1 cellular context compared by ENCODE assay signal in the genomic region with DNA sequence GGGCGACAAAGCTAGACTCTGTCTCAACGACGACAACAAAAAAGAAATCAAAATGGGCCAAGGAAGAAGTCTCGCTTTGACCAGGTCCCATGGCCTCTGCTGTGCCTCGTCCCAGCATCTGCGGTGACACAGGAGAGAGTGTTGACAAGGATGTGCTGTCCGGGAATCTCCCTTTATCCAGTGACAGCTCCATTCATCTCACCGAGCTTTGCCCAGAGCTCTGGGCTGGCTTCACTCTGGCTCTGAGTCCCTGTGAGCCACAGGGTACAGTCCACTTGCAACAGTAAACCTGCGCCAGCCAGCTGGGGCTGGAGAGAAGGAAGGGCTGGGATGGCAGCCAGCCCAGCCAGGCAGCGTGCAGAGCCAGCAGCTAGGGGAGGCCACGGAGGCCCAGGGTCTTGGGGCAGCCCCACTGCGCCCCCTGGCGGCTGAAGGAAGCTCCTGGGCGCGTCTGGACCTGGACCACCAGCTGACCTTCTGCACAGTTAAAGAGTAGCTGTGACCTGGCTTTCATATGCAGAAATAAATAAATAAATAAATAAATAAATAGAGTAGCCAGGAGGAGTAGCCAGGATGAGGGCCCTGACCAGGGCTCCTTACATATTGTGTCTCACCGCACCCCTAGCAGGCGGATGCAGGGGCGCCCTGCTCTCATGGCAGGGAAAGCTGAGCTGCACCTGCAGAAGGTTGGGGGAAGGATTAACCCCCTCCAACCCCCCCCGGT.
TF ChIP-seq lines count a peak whose summit lies in the region.

No MANE protein-coding gene starts in this region.

TF ChIP-seq in K562, 482 proteins besides CTCF, POLR2A, EP300 and RAD21 (continues in another document):
- peak; percentile 93 for TF ChIP-seq STAG1 (CRISPR knock-in tag; IDR thresholded peaks at IDR 0.05; ENCODE audit: borderline replicate concordance)
- no peak for TF ChIP-seq SMARCA5 (IDR thresholded peaks at IDR 0.05)
- peak; percentile 32; the same call in 1 of the 2 replicates for TF ChIP-seq MAFK (IDR thresholded peaks at IDR 0.05; ENCODE audit: low read length)
- peak in 2 of 3 experiments; percentile 40 to 43 for TF ChIP-seq YY1 (IDR thresholded peaks at IDR 0.05; ENCODE audit: borderline replicate concordance in 1 of 3, control insufficient read depth in 1 of 3, extremely low read depth in 1 of 3, insufficient read depth in 3 of 3, insufficient read length in 1 of 3, insufficient replicate concordance in 2 of 3, low read depth in 1 of 3, low read length in 2 of 3)
- peak; percentile 54; the same call in 1 of the 2 replicates for TF ChIP-seq ZNF384 (IDR thresholded peaks at IDR 0.05; ENCODE audit: low read depth, low read length)
- TF ChIP-seq, protein P1, sequence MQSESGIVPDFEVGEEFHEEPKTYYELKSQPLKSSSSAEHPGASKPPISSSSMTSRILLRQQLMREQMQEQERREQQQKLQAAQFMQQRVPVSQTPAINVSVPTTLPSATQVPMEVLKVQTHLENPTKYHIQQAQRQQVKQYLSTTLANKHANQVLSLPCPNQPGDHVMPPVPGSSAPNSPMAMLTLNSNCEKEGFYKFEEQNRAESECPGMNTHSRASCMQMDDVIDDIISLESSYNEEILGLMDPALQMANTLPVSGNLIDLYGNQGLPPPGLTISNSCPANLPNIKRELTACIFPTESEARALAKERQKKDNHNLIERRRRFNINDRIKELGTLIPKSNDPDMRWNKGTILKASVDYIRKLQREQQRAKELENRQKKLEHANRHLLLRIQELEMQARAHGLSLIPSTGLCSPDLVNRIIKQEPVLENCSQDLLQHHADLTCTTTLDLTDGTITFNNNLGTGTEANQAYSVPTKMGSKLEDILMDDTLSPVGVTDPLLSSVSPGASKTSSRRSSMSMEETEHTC (IDR thresholded peaks at IDR 0.05): peak; percentile 10; the same call in 1 of the 2 replicates
- no peak for TF ChIP-seq SRSF1 (IDR thresholded peaks at IDR 0.05; ENCODE audit: low read depth, low read length)
- peak; percentile 69 for TF ChIP-seq MYC (IDR thresholded peaks at IDR 0.05; ENCODE audit: low read depth, low read length)
- 0 out of 2 replicates have a peak, but pooled peaks have one; percentile 2 for TF ChIP-seq MYC (CRISPR knock-in tag; IDR thresholded peaks at IDR 0.05; ENCODE audit: borderline replicate concordance, low read depth)
- TF ChIP-seq CBX1 (IDR thresholded peaks at IDR 0.05; ENCODE audit: low read depth): no peak
- no peak for TF ChIP-seq BRD9 (IDR thresholded peaks at IDR 0.05; ENCODE audit: low read depth, partially characterized antibody)
- no peak for TF ChIP-seq ZNF133 (CRISPR knock-in tag; IDR thresholded peaks at IDR 0.05)
- TF ChIP-seq, protein P2, sequence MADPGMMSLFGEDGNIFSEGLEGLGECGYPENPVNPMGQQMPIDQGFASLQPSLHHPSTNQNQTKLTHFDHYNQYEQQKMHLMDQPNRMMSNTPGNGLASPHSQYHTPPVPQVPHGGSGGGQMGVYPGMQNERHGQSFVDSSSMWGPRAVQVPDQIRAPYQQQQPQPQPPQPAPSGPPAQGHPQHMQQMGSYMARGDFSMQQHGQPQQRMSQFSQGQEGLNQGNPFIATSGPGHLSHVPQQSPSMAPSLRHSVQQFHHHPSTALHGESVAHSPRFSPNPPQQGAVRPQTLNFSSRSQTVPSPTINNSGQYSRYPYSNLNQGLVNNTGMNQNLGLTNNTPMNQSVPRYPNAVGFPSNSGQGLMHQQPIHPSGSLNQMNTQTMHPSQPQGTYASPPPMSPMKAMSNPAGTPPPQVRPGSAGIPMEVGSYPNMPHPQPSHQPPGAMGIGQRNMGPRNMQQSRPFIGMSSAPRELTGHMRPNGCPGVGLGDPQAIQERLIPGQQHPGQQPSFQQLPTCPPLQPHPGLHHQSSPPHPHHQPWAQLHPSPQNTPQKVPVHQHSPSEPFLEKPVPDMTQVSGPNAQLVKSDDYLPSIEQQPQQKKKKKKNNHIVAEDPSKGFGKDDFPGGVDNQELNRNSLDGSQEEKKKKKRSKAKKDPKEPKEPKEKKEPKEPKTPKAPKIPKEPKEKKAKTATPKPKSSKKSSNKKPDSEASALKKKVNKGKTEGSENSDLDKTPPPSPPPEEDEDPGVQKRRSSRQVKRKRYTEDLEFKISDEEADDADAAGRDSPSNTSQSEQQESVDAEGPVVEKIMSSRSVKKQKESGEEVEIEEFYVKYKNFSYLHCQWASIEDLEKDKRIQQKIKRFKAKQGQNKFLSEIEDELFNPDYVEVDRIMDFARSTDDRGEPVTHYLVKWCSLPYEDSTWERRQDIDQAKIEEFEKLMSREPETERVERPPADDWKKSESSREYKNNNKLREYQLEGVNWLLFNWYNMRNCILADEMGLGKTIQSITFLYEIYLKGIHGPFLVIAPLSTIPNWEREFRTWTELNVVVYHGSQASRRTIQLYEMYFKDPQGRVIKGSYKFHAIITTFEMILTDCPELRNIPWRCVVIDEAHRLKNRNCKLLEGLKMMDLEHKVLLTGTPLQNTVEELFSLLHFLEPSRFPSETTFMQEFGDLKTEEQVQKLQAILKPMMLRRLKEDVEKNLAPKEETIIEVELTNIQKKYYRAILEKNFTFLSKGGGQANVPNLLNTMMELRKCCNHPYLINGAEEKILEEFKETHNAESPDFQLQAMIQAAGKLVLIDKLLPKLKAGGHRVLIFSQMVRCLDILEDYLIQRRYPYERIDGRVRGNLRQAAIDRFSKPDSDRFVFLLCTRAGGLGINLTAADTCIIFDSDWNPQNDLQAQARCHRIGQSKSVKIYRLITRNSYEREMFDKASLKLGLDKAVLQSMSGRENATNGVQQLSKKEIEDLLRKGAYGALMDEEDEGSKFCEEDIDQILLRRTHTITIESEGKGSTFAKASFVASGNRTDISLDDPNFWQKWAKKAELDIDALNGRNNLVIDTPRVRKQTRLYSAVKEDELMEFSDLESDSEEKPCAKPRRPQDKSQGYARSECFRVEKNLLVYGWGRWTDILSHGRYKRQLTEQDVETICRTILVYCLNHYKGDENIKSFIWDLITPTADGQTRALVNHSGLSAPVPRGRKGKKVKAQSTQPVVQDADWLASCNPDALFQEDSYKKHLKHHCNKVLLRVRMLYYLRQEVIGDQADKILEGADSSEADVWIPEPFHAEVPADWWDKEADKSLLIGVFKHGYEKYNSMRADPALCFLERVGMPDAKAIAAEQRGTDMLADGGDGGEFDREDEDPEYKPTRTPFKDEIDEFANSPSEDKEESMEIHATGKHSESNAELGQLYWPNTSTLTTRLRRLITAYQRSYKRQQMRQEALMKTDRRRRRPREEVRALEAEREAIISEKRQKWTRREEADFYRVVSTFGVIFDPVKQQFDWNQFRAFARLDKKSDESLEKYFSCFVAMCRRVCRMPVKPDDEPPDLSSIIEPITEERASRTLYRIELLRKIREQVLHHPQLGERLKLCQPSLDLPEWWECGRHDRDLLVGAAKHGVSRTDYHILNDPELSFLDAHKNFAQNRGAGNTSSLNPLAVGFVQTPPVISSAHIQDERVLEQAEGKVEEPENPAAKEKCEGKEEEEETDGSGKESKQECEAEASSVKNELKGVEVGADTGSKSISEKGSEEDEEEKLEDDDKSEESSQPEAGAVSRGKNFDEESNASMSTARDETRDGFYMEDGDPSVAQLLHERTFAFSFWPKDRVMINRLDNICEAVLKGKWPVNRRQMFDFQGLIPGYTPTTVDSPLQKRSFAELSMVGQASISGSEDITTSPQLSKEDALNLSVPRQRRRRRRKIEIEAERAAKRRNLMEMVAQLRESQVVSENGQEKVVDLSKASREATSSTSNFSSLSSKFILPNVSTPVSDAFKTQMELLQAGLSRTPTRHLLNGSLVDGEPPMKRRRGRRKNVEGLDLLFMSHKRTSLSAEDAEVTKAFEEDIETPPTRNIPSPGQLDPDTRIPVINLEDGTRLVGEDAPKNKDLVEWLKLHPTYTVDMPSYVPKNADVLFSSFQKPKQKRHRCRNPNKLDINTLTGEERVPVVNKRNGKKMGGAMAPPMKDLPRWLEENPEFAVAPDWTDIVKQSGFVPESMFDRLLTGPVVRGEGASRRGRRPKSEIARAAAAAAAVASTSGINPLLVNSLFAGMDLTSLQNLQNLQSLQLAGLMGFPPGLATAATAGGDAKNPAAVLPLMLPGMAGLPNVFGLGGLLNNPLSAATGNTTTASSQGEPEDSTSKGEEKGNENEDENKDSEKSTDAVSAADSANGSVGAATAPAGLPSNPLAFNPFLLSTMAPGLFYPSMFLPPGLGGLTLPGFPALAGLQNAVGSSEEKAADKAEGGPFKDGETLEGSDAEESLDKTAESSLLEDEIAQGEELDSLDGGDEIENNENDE (IDR thresholded peaks at IDR 0.05; ENCODE audit: low read depth, low read length): no peak
- TF ChIP-seq ZNF174 (CRISPR knock-in tag; IDR thresholded peaks at IDR 0.05): no peak
- peak; percentile 58 for TF ChIP-seq JUND (IDR thresholded peaks at IDR 0.05; ENCODE audit: borderline replicate concordance, low read depth, low read length)
- no peak; the same call in 2 of the 3 replicates for TF ChIP-seq JUND (tag; IDR thresholded peaks at IDR 0.05; ENCODE audit: borderline replicate concordance, low read depth, low read length)
- TF ChIP-seq ZNF780A (CRISPR knock-in tag; IDR thresholded peaks at IDR 0.05): no peak
- peak; percentile 74; the same call in 1 of the 2 replicates for TF ChIP-seq MYNN (IDR thresholded peaks at IDR 0.05)
- TF ChIP-seq MYNN (CRISPR knock-in tag; IDR thresholded peaks at IDR 0.05): no peak
- TF ChIP-seq HCFC1 (IDR thresholded peaks at IDR 0.05; ENCODE audit: low read depth, low read length): peak; percentile 31; the same call in 1 of the 2 replicates
- TF ChIP-seq KLF16 (IDR thresholded peaks at IDR 0.05): peak; percentile 64
- TF ChIP-seq NRF1 (conservative IDR thresholded peaks at IDR 0.05 in 1 of 2, IDR thresholded peaks at IDR 0.05 in 1 of 2): peak; percentile 30 to 44; a peak in 1 of 4 replicates
- TF ChIP-seq RB1 (IDR thresholded peaks at IDR 0.05; ENCODE audit: low read depth): peak; percentile 94
- no peak for TF ChIP-seq BDP1 (IDR thresholded peaks at IDR 0.05; ENCODE audit: insufficient read depth, insufficient read length)
- TF ChIP-seq, protein P3, sequence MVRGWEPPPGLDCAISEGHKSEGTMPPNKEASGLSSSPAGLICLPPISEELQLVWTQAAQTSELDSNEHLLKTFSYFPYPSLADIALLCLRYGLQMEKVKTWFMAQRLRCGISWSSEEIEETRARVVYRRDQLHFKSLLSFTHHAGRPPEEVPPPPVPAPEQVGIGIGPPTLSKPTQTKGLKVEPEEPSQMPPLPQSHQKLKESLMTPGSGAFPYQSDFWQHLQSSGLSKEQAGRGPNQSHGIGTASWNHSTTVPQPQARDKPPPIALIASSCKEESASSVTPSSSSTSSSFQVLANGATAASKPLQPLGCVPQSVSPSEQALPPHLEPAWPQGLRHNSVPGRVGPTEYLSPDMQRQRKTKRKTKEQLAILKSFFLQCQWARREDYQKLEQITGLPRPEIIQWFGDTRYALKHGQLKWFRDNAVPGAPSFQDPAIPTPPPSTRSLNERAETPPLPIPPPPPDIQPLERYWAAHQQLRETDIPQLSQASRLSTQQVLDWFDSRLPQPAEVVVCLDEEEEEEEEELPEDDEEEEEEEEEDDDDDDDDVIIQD (CRISPR knock-in tag; IDR thresholded peaks at IDR 0.05): no peak
- TF ChIP-seq, protein P4, sequence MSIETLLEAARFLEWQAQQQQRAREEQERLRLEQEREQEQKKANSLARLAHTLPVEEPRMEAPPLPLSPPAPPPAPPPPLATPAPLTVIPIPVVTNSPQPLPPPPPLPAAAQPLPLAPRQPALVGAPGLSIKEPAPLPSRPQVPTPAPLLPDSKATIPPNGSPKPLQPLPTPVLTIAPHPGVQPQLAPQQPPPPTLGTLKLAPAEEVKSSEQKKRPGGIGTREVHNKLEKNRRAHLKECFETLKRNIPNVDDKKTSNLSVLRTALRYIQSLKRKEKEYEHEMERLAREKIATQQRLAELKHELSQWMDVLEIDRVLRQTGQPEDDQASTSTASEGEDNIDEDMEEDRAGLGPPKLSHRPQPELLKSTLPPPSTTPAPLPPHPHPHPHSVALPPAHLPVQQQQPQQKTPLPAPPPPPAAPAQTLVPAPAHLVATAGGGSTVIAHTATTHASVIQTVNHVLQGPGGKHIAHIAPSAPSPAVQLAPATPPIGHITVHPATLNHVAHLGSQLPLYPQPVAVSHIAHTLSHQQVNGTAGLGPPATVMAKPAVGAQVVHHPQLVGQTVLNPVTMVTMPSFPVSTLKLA (conservative IDR thresholded peaks at IDR 0.05): peak in 1 of 2 experiments; percentile 29; a peak in 2 of 4 replicates
- TF ChIP-seq ZKSCAN1 (IDR thresholded peaks at IDR 0.05; ENCODE audit: low read depth, low read length): 0 out of 2 replicates have a peak, but pooled peaks have one; percentile 16
- TF ChIP-seq ZKSCAN3 (CRISPR knock-in tag; IDR thresholded peaks at IDR 0.05): no peak
- TF ChIP-seq, protein P5, sequence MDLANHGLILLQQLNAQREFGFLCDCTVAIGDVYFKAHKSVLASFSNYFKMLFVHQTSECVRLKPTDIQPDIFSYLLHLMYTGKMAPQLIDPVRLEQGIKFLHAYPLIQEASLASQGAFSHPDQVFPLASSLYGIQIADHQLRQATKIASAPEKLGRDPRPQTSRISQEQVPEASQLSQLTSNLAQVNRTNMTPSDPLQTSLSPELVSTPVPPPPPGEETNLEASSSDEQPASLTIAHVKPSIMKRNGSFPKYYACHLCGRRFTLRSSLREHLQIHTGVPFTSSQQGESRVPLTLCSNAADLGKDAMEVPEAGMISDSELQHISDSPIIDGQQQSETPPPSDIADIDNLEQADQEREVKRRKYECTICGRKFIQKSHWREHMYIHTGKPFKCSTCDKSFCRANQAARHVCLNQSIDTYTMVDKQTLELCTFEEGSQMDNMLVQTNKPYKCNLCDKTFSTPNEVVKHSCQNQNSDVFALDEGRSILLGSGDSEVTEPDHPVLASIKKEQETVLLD (IDR thresholded peaks at IDR 0.05): no peak
- TF ChIP-seq ZFP1 (CRISPR knock-in tag; IDR thresholded peaks at IDR 0.05): no peak
- TF ChIP-seq ZNF644 (tag; IDR thresholded peaks at IDR 0.05; ENCODE audit: low read depth): no peak
- TF ChIP-seq, protein P6, sequence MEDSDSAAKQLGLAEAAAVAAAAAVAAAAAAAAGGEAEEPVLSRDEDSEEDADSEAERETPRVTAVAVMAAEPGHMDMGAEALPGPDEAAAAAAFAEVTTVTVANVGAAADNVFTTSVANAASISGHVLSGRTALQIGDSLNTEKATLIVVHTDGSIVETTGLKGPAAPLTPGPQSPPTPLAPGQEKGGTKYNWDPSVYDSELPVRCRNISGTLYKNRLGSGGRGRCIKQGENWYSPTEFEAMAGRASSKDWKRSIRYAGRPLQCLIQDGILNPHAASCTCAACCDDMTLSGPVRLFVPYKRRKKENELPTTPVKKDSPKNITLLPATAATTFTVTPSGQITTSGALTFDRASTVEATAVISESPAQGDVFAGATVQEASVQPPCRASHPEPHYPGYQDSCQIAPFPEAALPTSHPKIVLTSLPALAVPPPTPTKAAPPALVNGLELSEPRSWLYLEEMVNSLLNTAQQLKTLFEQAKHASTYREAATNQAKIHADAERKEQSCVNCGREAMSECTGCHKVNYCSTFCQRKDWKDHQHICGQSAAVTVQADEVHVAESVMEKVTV (CRISPR knock-in tag; IDR thresholded peaks at IDR 0.05): peak; percentile 91
- peak; percentile 92; the same call in 1 of the 2 replicates for TF ChIP-seq ZC3H11A (IDR thresholded peaks at IDR 0.05; ENCODE audit: low read depth, low read length)
- TF ChIP-seq ZBTB7A (IDR thresholded peaks at IDR 0.05; ENCODE audit: borderline replicate concordance, control insufficient read depth, low read depth, low read length): peak; percentile 91
- TF ChIP-seq ZNF24 (IDR thresholded peaks at IDR 0.05): 0 out of 2 replicates have a peak, but pooled peaks have one; percentile 34
- peak; percentile 40; the same call in 1 of the 2 replicates for TF ChIP-seq BHLHE40 (IDR thresholded peaks at IDR 0.05; ENCODE audit: low read length)
- TF ChIP-seq HDGF (IDR thresholded peaks at IDR 0.05): 0 out of 2 replicates have a peak, but pooled peaks have one; percentile 21
- TF ChIP-seq SMC3 (conservative IDR thresholded peaks at IDR 0.05; ENCODE audit: insufficient read depth, low read depth, low read length): peak; percentile 98
- peak; percentile 40 for TF ChIP-seq DACH1 (IDR thresholded peaks at IDR 0.05; ENCODE audit: partially characterized antibody)
